ENCODE assay signal across 22 cellular contexts in genomic region chr9:105633373-105633772, GRCh38. TPM values are rescaled to one million over a fixed set of nuclear protein-coding genes. Genes with fewer than 3 reads are reported as not detected.
A peak's percentile ranks its signal among the peaks of the same experiment; 100 is the strongest.
DNase-seq lines count a peak whose midpoint lies in the region; ATAC-seq and TF ChIP-seq lines count a peak whose summit lies in the region.
"Had no signal": no experiment of that assay in that cellular context is flagged by ENCODE, and none has a peak within 500 bp of the region (broad histone marks: within the 10 kb centered on the region; RNA-seq: fewer than 3 reads in every experiment).

No MANE protein-coding gene starts in this region.

- intact Hi-C loops in gastrocnemius medialis (cut with DNase I; ENCODE audit: low total_unique reads): no loop called here

- TF ChIP-seq POLR2A in gastrocnemius medialis (IDR thresholded peaks at IDR 0.05): no peak

- DNase-seq in D341Med (ENCODE audit: low spot score) (peak; percentile 52), NCI-H524 (lab: John Stamatoyannopoulos, UW) (peak; percentile 95 to 97), WERI-Rb-1 (peak; percentile 92), gastrocnemius medialis (no peak), NCI-H1417 (lab: John Stamatoyannopoulos, UW) (no peak), GM19240 (ENCODE audit: insufficient read length, low spot score) (no peak)
- DNase-seq: DND-41, KBM-7, NCI-H1105, NCI-H2029 treated with DMSO at 0.1 percent for 48 hours, NCI-H446 treated with DMSO at 0.1 percent for 48 hours, NCI-H774, Peyer's patch had no signal

- H3K36me3 ChIP-seq in WERI-Rb-1: no peaks in the 10 kb centered on the region
- H3K36me3 ChIP-seq in gastrocnemius medialis: peaks cover 0 to 14% of the 10 kb centered on the region in 2 donors
- H3K36me3 ChIP-seq: HAP-1, SJSA1 had no signal

- in situ Hi-C loops in gastrocnemius medialis (cut with MboI; ENCODE audit: low sequenced_read_pairs in 4 of 4): no loop called here

- ATAC-seq in gastrocnemius medialis (peak; percentile 86 to 98), HG02852 (IDR thresholded peaks at IDR 0.05; ENCODE audit: unreplicated experiment) (no peak)
- ATAC-seq: A549, GM23338, HepG2 had no signal

- H3K4me1 ChIP-seq in gastrocnemius medialis: peaks cover 0 to 12% of the 10 kb centered on the region in 2 donors
- H3K4me1 ChIP-seq: A549, HAP-1, Peyer's patch, SJSA1 had no signal

- H3K4me3 ChIP-seq in WERI-Rb-1 (ENCODE audit: low read depth, low read length) (peak overlapping the region; percentile 13), gastrocnemius medialis (no peak overlapping the region)
- H3K4me3 ChIP-seq: A549, GM23338, HAP-1, Peyer's patch, SJSA1 had no signal

- no peaks in the 10 kb centered on the region for H3K27me3 ChIP-seq in WERI-Rb-1 (ENCODE audit: insufficient read depth, low read depth, severe bottlenecking)
- no peaks in the 10 kb centered on the region for H3K27me3 ChIP-seq in gastrocnemius medialis
- H3K27me3 ChIP-seq: Peyer's patch, SJSA1 had no signal

- H3K27ac ChIP-seq in WERI-Rb-1: peak overlapping the region; percentile 70
- H3K27ac ChIP-seq in gastrocnemius medialis: peak overlapping the region in 3 of 4 donors; percentile 29 to 37 (median 33)
- H3K27ac ChIP-seq: A549, HL-60, Peyer's patch, SJSA1 had no signal

- H3K9me3 ChIP-seq in WERI-Rb-1 (ENCODE audit: severe bottlenecking) (no peaks in the 10 kb centered on the region), gastrocnemius medialis (no peaks in the 10 kb centered on the region)
- H3K9me3 ChIP-seq: A549, HAP-1, Peyer's patch, SJSA1 had no signal

- TF ChIP-seq CTCF in WERI-Rb-1 (IDR thresholded peaks at IDR 0.05; ENCODE audit: low read depth, low read length) (peak; percentile 12; the same call in 1 of the 2 replicates), gastrocnemius medialis (IDR thresholded peaks at IDR 0.05 in 4 of 5, conservative IDR thresholded peaks at IDR 0.05 in 1 of 5) (no peak)

RNA-seq across cellular contexts. Expression of gene TAL2, which starts 28.9 kb away (rescaled TPM):
- not detected for total RNA-seq in gastrocnemius medialis
- total RNA-seq: GM23338, HepG2, HT-29, OCI-LY7, Peyer's patch, SJSA1 had no signal

Comparison
In these comparisons a context has a peak if more than half of its experiments do, and no peak if none do; other contexts are left out.
1. DNase-seq: peak in D341Med (single experiment), NCI-H524 (2 of 2) and WERI-Rb-1 (single experiment); none in gastrocnemius medialis (0 of 2), NCI-H1417 (0 of 3) and GM19240 (single experiment).